Comparison of ENCODE assay signal across 18 cellular contexts in genomic region chr12:8894378-8894777, GRCh38. TPM values are rescaled to one million over a fixed set of nuclear protein-coding genes. Genes with fewer than 3 reads are reported as not detected.
DNase-seq lines count a peak whose midpoint lies in the region; ATAC-seq and TF ChIP-seq lines count a peak whose summit lies in the region.
"Had no signal": no experiment of that assay in that cellular context is flagged by ENCODE, and none has a peak within 500 bp of the region (broad histone marks: within the 10 kb centered on the region; RNA-seq: fewer than 3 reads in every experiment).

No MANE protein-coding gene starts in this region.

- H3K4me3 ChIP-seq in SK-N-MC (0 out of 2 replicates have a peak overlapping the region, but pooled peaks have one; percentile 31), BE2C (ENCODE audit: low read depth, low read length) (no peak overlapping the region)

- DNase-seq in stimulated activated naive CD8-positive, alpha-beta T cell treated with anti-CD3 and anti-CD28 coated beads, Interleukin-15, Interleukin-2, amounts not matched to agents 100 U/mL and 50 U/mL, for 24 hours, result no peak
- no peak for DNase-seq in stimulated activated naive CD8-positive, alpha-beta T cell treated with anti-CD3 and anti-CD28 coated beads, Interleukin-15, amount 100 ng/mL, for 72 hours
- DNase-seq in SK-N-MC (ENCODE audit: low read depth, low spot score) (peak; percentile 32), iris pigment epithelial cell (ENCODE audit: low read depth) (peak; percentile 5), Ammon's horn (ENCODE audit: low spot score) (no peak), BE2C (no peak)
- no peak for DNase-seq in activated CD4-positive, CD25-positive, alpha-beta regulatory T cell (lab: John Stamatoyannopoulos, UW)
- DNase-seq: Calu3; CD4-positive, alpha-beta T cell; GF-D8; GOT3; H7; HFFc6; KBM-7 had no signal

- H3K9ac ChIP-seq in SK-N-MC (ENCODE audit: insufficient read length), result peak overlapping the region; percentile 27

- no peak for TF ChIP-seq CTCF in BE2C (IDR thresholded peaks at IDR 0.05; ENCODE audit: low read depth, low read length)

- ATAC-seq in stimulated activated naive CD8-positive, alpha-beta T cell treated with anti-CD3 and anti-CD28 coated beads, Interleukin-15, Interleukin-2, amounts not matched to agents 100 U/mL and 50 U/mL, for 24 hours, result peak; percentile 62
- no peak for ATAC-seq in stimulated activated naive CD8-positive, alpha-beta T cell treated with anti-CD3 and anti-CD28 coated beads, Interleukin-15, amount 100 ng/mL, for 72 hours
- ATAC-seq: HCT116, HepG2 had no signal

- H3K4me1 Mint-ChIP-seq in stimulated activated naive CD8-positive, alpha-beta T cell treated with anti-CD3 and anti-CD28 coated beads, Interleukin-15, amount 100 ng/mL, for 72 hours, result peaks cover 14% of the 10 kb centered on the region

- no peaks in the 10 kb centered on the region for H3K27me3 ChIP-seq in BE2C

- H3K4me1 ChIP-seq in BE2C, result no peaks in the 10 kb centered on the region

- no peaks in the 10 kb centered on the region for H3K9me3 Mint-ChIP-seq in stimulated activated naive CD8-positive, alpha-beta T cell treated with anti-CD3 and anti-CD28 coated beads, Interleukin-15, amount 100 ng/mL, for 72 hours
- H3K9me3 Mint-ChIP-seq: CD4-positive, alpha-beta T cell; HFFc6 had no signal

- peak overlapping the region; percentile 76 for H3K27ac ChIP-seq in SK-N-MC
- H3K27ac ChIP-seq: C4-2B had no signal

- H3K36me3 ChIP-seq in SK-N-MC (ENCODE audit: insufficient read depth, low read length), result no peaks in the 10 kb centered on the region
- H3K36me3 ChIP-seq in BE2C, result no peaks in the 10 kb centered on the region

- no peak overlapping the region for H3K4me3 Mint-ChIP-seq in stimulated activated naive CD8-positive, alpha-beta T cell treated with anti-CD3 and anti-CD28 coated beads, Interleukin-15, amount 100 ng/mL, for 72 hours
- H3K4me3 Mint-ChIP-seq: CD4-positive, alpha-beta T cell; HFFc6; IgD-negative memory B cell had no signal

- H3K9me3 ChIP-seq in SK-N-MC (ENCODE audit: low read depth, low read length), result no peaks in the 10 kb centered on the region
- no peaks in the 10 kb centered on the region for H3K9me3 ChIP-seq in BE2C

- no peaks in the 10 kb centered on the region for H3K27me3 Mint-ChIP-seq in stimulated activated naive CD8-positive, alpha-beta T cell treated with anti-CD3 and anti-CD28 coated beads, Interleukin-15, amount 100 ng/mL, for 72 hours
- H3K27me3 Mint-ChIP-seq: CD4-positive, alpha-beta T cell had no signal

- no peak overlapping the region for H3K27ac Mint-ChIP-seq in stimulated activated naive CD8-positive, alpha-beta T cell treated with anti-CD3 and anti-CD28 coated beads, Interleukin-15, amount 100 ng/mL, for 72 hours
- H3K27ac Mint-ChIP-seq: CD4-positive, alpha-beta T cell; HFFc6; IgD-negative memory B cell had no signal

RNA-seq across cellular contexts. Expression of gene PHC1, which starts 19.9 kb away (rescaled TPM):
- 48.9 TPM for polyA plus RNA-seq in BE2C (2012; ENCODE audit: insufficient read depth, insufficient read length, low read depth)

RNA-seq across cellular contexts. Expression of gene M6PR, which starts 55.1 kb away (rescaled TPM):
- 257 TPM for polyA plus RNA-seq in BE2C (2012; ENCODE audit: insufficient read depth, insufficient read length, low read depth)

Comparison
In these comparisons a context has a peak if more than half of its experiments do, and no peak if none do; other contexts are left out.
1. DNase-seq: peak in SK-N-MC (single experiment) and iris pigment epithelial cell (single experiment); none in stimulated activated naive CD8-positive, alpha-beta T cell treated with anti-CD3 and anti-CD28 coated beads, Interleukin-15, Interleukin-2, amounts not matched to agents 100 U/mL and 50 U/mL, for 24 hours (single experiment), stimulated activated naive CD8-positive, alpha-beta T cell treated with anti-CD3 and anti-CD28 coated beads, Interleukin-15, amount 100 ng/mL, for 72 hours (0 of 2), Ammon's horn (single experiment), activated CD4-positive, CD25-positive, alpha-beta regulatory T cell (0 of 4) and BE2C (single experiment).